ENCODE assay signal across 11 cellular contexts in genomic region chr5:95709967-95710650, GRCh38. TPM values are rescaled to one million over a fixed set of nuclear protein-coding genes. Genes with fewer than 3 reads are reported as not detected.
DNase-seq lines count a peak whose midpoint lies in the region; ATAC-seq and TF ChIP-seq lines count a peak whose summit lies in the region.
"Had no signal": no experiment of that assay in that cellular context is flagged by ENCODE, and none has a peak within 500 bp of the region (broad histone marks: within the 10 kb centered on the region; RNA-seq: fewer than 3 reads in every experiment).

No MANE protein-coding gene starts in this region.

- H3K27ac ChIP-seq in dorsolateral prefrontal cortex (peak overlapping the region in 3 of 59 donors; percentile 9 to 46 (median 38)), thoracic aorta (no peak overlapping the region)
- H3K27ac ChIP-seq: A549 had no signal

- intact Hi-C loops in dorsolateral prefrontal cortex (cut with DNase I): no loop called here

- TF ChIP-seq CTCF in dorsolateral prefrontal cortex (IDR thresholded peaks at IDR 0.05 in 54 of 56, conservative IDR thresholded peaks at IDR 0.05 in 2 of 56; ENCODE audit: low read depth in 1 of 56, partially characterized antibody in 56 of 56) (no peak), thoracic aorta (IDR thresholded peaks at IDR 0.05) (no peak)

- no peaks in the 10 kb centered on the region for H3K36me3 ChIP-seq in thoracic aorta

- no peaks in the 10 kb centered on the region for H3K27me3 ChIP-seq in dorsolateral prefrontal cortex
- H3K27me3 ChIP-seq in thoracic aorta (replicated peaks; ENCODE audit: insufficient read depth): no peaks in the 10 kb centered on the region

- no peaks in the 10 kb centered on the region for H3K4me1 ChIP-seq in thoracic aorta (ENCODE audit: control insufficient read depth in 1 of 2, low read depth in 2 of 2)

- DNase-seq in NCI-H1417 (lab: John Stamatoyannopoulos, UW) (peak in 2 of 3 experiments; percentile 13 to 27), NCI-H1417 treated with DMSO at 0.1 percent for 48 hours (lab: John Stamatoyannopoulos, UW) (no peak), dorsolateral prefrontal cortex (peak in 3 of 10 donors; percentile 46 to 60 (median 46)), left kidney (ENCODE audit: low read depth, low spot score) (peak; percentile 81), thoracic aorta (ENCODE audit: low spot score) (no peak)
- DNase-seq in stimulated activated naive CD4-positive, alpha-beta T cell treated with Interleukin-2 at 50 U/mL for 16 hours (lab: John Stamatoyannopoulos, UW): no peak
- DNase-seq: activated CD4-positive, alpha-beta T cell treated with anti-CD3 and anti-CD28 coated beads, Interleukin-2, amount 10 ng/mL, durations not matched to agents 24 days and 14 days; NCI-H1092 treated with DMSO at 0.1 percent for 48 hours had no signal

- ATAC-seq in thoracic aorta (ENCODE audit: insufficient number of reproducible peaks, low FRiP score, low read depth) (no peak), GM19395 (IDR thresholded peaks at IDR 0.05; ENCODE audit: unreplicated experiment) (no peak), HG03378 (IDR thresholded peaks at IDR 0.05; ENCODE audit: unreplicated experiment) (no peak)

- peak overlapping the region in 30 of 59 donors; percentile 7 to 51 (median 28) for H3K4me3 ChIP-seq in dorsolateral prefrontal cortex
- peak overlapping the region; percentile 59 for H3K4me3 ChIP-seq in thoracic aorta
- H3K4me3 ChIP-seq: A549 had no signal

- H3K9me3 ChIP-seq in thoracic aorta: no peaks in the 10 kb centered on the region
- H3K9me3 ChIP-seq: A549 had no signal

RNA-seq across cellular contexts. Expression of gene RHOBTB3, which starts 21.0 kb away (rescaled TPM):
- total RNA-seq in dorsolateral prefrontal cortex: 100 to 1,000 TPM in 111 of 120 experiments, 10 to 100 TPM in 9; 78.4 to 315 (median 137) TPM
- total RNA-seq in thoracic aorta: 10 to 100 TPM; 34.1 to 71.2 TPM

RNA-seq across cellular contexts. Expression of gene SPATA9, which starts 27.3 kb away (rescaled TPM):
- total RNA-seq in dorsolateral prefrontal cortex (1 to 10 TPM in 32 of 120 experiments, under 1 TPM in 53, not detected in 35; 0.24 to 2.5 (median 0.87) TPM), thoracic aorta (under 1 TPM in 1 of 2 donors, not detected in 1; 0.35 TPM)
- total RNA-seq: activated CD4-positive, alpha-beta T cell treated with anti-CD3 and anti-CD28 coated beads, Interleukin-2, amount 10 ng/mL, durations not matched to agents 24 days and 14 days had no signal

Comparison
In these comparisons a context has a peak if more than half of its experiments do, and no peak if none do; other contexts are left out.
1. DNase-seq: peak in NCI-H1417 (2 of 3) and left kidney (single experiment); none in NCI-H1417 treated with DMSO at 0.1 percent for 48 hours (single experiment), thoracic aorta (single experiment) and stimulated activated naive CD4-positive, alpha-beta T cell treated with Interleukin-2 at 50 U/mL for 16 hours (single experiment).